14 cellular contexts compared by ENCODE assay signal in the genomic region with DNA sequence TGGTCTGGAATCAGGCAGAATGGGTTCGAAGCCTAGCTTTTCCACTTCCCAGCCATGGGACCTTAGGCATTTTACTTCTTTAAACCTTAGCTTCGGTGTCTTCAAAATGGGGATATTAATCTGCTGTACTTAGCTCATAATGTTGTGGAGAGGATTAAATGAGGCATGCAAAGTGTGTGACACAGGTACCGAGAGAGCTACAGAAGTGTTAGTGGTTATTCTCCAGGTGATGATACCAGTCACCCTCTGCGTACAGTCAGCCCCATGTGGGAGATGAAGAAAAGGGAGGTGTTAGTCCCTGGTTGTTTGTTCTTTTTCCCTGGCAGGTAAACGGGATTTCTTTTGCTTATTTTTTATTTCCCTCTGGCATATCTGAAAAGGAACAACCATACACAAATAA.
DNase-seq lines count a peak whose midpoint lies in the region; ATAC-seq and TF ChIP-seq lines count a peak whose summit lies in the region.
"Had no signal": no experiment of that assay in that cellular context is flagged by ENCODE, and none has a peak within 500 bp of the region (broad histone marks: within the 10 kb centered on the region; RNA-seq: fewer than 3 reads in every experiment).

No MANE protein-coding gene starts in this region.

- DNase-seq in NCI-H510A treated with DMSO at 0.1 percent for 48 hours (lab: John Stamatoyannopoulos, UW) (peak; percentile 41), NCI-H510A (lab: John Stamatoyannopoulos, UW) (no peak), Panc1 (ENCODE audit: low read depth, low spot score) (no peak), foreskin keratinocyte (no peak), thyroid gland (no peak), erythroblast (lab: John Stamatoyannopoulos, UW) (no peak), KBM-7 (no peak)
- DNase-seq: KG1, NCI-H1092, Right ventricle myocardium superior, SK-N-SH had no signal

- no peak overlapping the region for H3K4me3 ChIP-seq in Panc1 (ENCODE audit: low read depth in 2 of 2, low read length in 2 of 2)
- H3K4me3 ChIP-seq in thyroid gland (replicated peaks in 1 of 3), result no peak overlapping the region
- H3K4me3 ChIP-seq: GM23248 had no signal

- POLR2A ChIA-PET in Panc1 (lab: Charles Lee), result interaction anchor here (0.6 kb wide), 1 partner anchor 128 kb away, joined by 3 read pairs; no protein-coding TSS in a partner anchor

- H3K27me3 ChIP-seq in Panc1 (ENCODE audit: control insufficient read depth, insufficient read depth, low read length) (no peaks in the 10 kb centered on the region), foreskin keratinocyte (no peaks in the 10 kb centered on the region), thyroid gland (no peaks in the 10 kb centered on the region)

- H3K4me1 ChIP-seq in Panc1 (ENCODE audit: control insufficient read depth, insufficient read depth, low read length) (peaks cover 10% of the 10 kb centered on the region), foreskin keratinocyte (peaks cover 41% of the 10 kb centered on the region), thyroid gland (peaks cover 22 to 35% of the 10 kb centered on the region in 2 donors)

- intact Hi-C loops in Panc1 (cut with micrococcal nuclease; ENCODE audit: unreplicated experiment) (no loop called here), thyroid gland (cut with DNase I) (no loop called here)

- in situ Hi-C loops in Panc1 (cut with HindIII; ENCODE audit: low pct_unique_long_range_greater_than_20kb, low sequenced_read_pairs) (no loop called here), KBM-7 (cut with MboI; ENCODE audit: low pct_unique_long_range_greater_than_20kb, low sequenced_read_pairs) (no loop called here)

- ATAC-seq in Panc1, result no peak
- ATAC-seq in foreskin keratinocyte, result no peak
- ATAC-seq in HG03378 (IDR thresholded peaks at IDR 0.05; ENCODE audit: unreplicated experiment), result no peak

- H3K27ac ChIP-seq in Panc1 (ENCODE audit: low read length) (peak overlapping the region; percentile 55; the same call in 1 of the 2 replicates), foreskin keratinocyte (peak overlapping the region; percentile 71), thyroid gland (peak overlapping the region; percentile 5 to 56 (median 7))
- H3K27ac ChIP-seq: C4-2B, GM23248 had no signal

- 87 to 89% methylated on average over 5 of the region's 5 CpGs for WGBS in thyroid gland, 2 donors

- peaks cover 32% of the 10 kb centered on the region; the same call in 1 of the 2 replicates for H3K9me3 ChIP-seq in Panc1 (ENCODE audit: control insufficient read depth, insufficient read depth, low read depth, low read length)
- no peaks in the 10 kb centered on the region for H3K9me3 ChIP-seq in thyroid gland
- H3K9me3 ChIP-seq: SK-N-SH had no signal

- no peaks in the 10 kb centered on the region for H3K36me3 ChIP-seq in Panc1 (ENCODE audit: control insufficient read depth, insufficient read depth, low read length)
- H3K36me3 ChIP-seq in thyroid gland, result no peaks in the 10 kb centered on the region

- CTCF ChIA-PET in Panc1 (lab: Charles Lee), result no interaction called here

- TF ChIP-seq POLR2A in thyroid gland (IDR thresholded peaks at IDR 0.05) (no peak), erythroblast (IDR thresholded peaks at IDR 0.05; ENCODE audit: low read length) (no peak)

- TF ChIP-seq CTCF in Panc1 (IDR thresholded peaks at IDR 0.05) (no peak), foreskin keratinocyte (conservative IDR thresholded peaks at IDR 0.05) (no peak), thyroid gland (IDR thresholded peaks at IDR 0.05) (no peak)

- BruUV-seq in Panc1 (replicated peaks; lab: Mats Ljungman, UMichigan), result no TSS peak

Comparison
In these comparisons a context has a peak if more than half of its experiments do, and no peak if none do; other contexts are left out.
1. H3K27ac ChIP-seq: peak in every context shown above with its lines; median percentile 71 in foreskin keratinocyte; 55 in Panc1; 7 in thyroid gland.